ENCODE assay signal across 1 cellular context in genomic region chr2:112814278-112814677, GRCh38.
A peak's percentile ranks its signal among the peaks of the same experiment; 100 is the strongest.
TF ChIP-seq lines count a peak whose summit lies in the region.

No MANE protein-coding gene starts in this region.

TF ChIP-seq in HepG2, 621 proteins besides CTCF, POLR2A, EP300 and RAD21 (continues in another document):
- TF ChIP-seq DNMT3B (CRISPR knock-in tag; conservative IDR thresholded peaks at IDR 0.05) (no peak), BCL6 (CRISPR knock-in tag; IDR thresholded peaks at IDR 0.05) (peak; percentile 34; the same call in 1 of the 2 replicates), PHF5A (CRISPR knock-in tag; IDR thresholded peaks at IDR 0.05; ENCODE audit: low read depth, unreplicated experiment) (no peak), BHLHE40 (IDR thresholded peaks at IDR 0.05; ENCODE audit: low read length) (no peak), CBX1 (IDR thresholded peaks at IDR 0.05; ENCODE audit: low read depth) (no peak), ZNF614 (CRISPR knock-in tag; IDR thresholded peaks at IDR 0.05; ENCODE audit: borderline replicate concordance) (no peak), PPARG (CRISPR knock-in tag; conservative IDR thresholded peaks at IDR 0.05) (0 out of 2 replicates have a peak, but pooled peaks have one; percentile 8), ZNF530 (CRISPR knock-in tag; IDR thresholded peaks at IDR 0.05; ENCODE audit: low read depth) (no peak), POLR2AphosphoS2 (IDR thresholded peaks at IDR 0.05; ENCODE audit: low read depth, low read length) (no peak), PAXIP1 (CRISPR knock-in tag; conservative IDR thresholded peaks at IDR 0.05) (peak; percentile 54), RXRB (CRISPR knock-in tag; IDR thresholded peaks at IDR 0.05; ENCODE audit: borderline replicate concordance) (peak; percentile 43; the same call in 1 of the 2 replicates), FOXA3 (CRISPR knock-in tag; IDR thresholded peaks at IDR 0.05) (no peak), SNRNP70 (IDR thresholded peaks at IDR 0.05; ENCODE audit: low read depth, low read length) (no peak), SALL1 (CRISPR knock-in tag; IDR thresholded peaks at IDR 0.05) (peak; percentile 65), ZBTB43 (CRISPR knock-in tag; conservative IDR thresholded peaks at IDR 0.05) (no peak), HMG20A (CRISPR knock-in tag; IDR thresholded peaks at IDR 0.05; ENCODE audit: borderline replicate concordance) (peak; percentile 50; the same call in 1 of the 2 replicates), ZNF326 (CRISPR knock-in tag; IDR thresholded peaks at IDR 0.05; ENCODE audit: borderline replicate concordance) (no peak), HNF4A (CRISPR knock-in tag; IDR thresholded peaks at IDR 0.05) (peak; percentile 52; the same call in 1 of the 2 replicates), POGZ (CRISPR knock-in tag; IDR thresholded peaks at IDR 0.05) (no peak), PRDM10 (CRISPR knock-in tag; IDR thresholded peaks at IDR 0.05; ENCODE audit: low read depth) (0 out of 2 replicates have a peak, but pooled peaks have one; percentile 48), ZNF709 (CRISPR knock-in tag; IDR thresholded peaks at IDR 0.05) (0 out of 2 replicates have a peak, but pooled peaks have one; percentile 44), AHR (CRISPR knock-in tag; IDR thresholded peaks at IDR 0.05) (no peak), ZBTB7A (CRISPR knock-in tag; IDR thresholded peaks at IDR 0.05) (no peak), LCORL (IDR thresholded peaks at IDR 0.05) (no peak), LCORL (CRISPR knock-in tag; IDR thresholded peaks at IDR 0.05) (peak; percentile 60), ZMYM4 (CRISPR knock-in tag; IDR thresholded peaks at IDR 0.05) (0 out of 2 replicates have a peak, but pooled peaks have one; percentile 7), ZNF580 (CRISPR knock-in tag; IDR thresholded peaks at IDR 0.05; ENCODE audit: borderline replicate concordance, low read depth) (peak; percentile 43; the same call in 1 of the 2 replicates), NCOA5 (CRISPR knock-in tag; IDR thresholded peaks at IDR 0.05) (no peak), MED1 (CRISPR knock-in tag; IDR thresholded peaks at IDR 0.05) (0 out of 2 replicates have a peak, but pooled peaks have one; percentile 23), HDAC2 (CRISPR knock-in tag; IDR thresholded peaks at IDR 0.05) (peak; percentile 25; the same call in 1 of the 2 replicates), SSRP1 (CRISPR knock-in tag; IDR thresholded peaks at IDR 0.05) (no peak), ZNF180 (CRISPR knock-in tag; IDR thresholded peaks at IDR 0.05; ENCODE audit: borderline replicate concordance, low read depth) (no peak), THAP8 (CRISPR knock-in tag; IDR thresholded peaks at IDR 0.05; ENCODE audit: borderline replicate concordance) (0 out of 2 replicates have a peak, but pooled peaks have one; percentile 70), KAT2B (IDR thresholded peaks at IDR 0.05; ENCODE audit: borderline replicate concordance, low read depth, low read length) (no peak), NFYC (CRISPR knock-in tag; IDR thresholded peaks at IDR 0.05) (no peak), ZNF142 (CRISPR knock-in tag; IDR thresholded peaks at IDR 0.05) (no peak), SP1 (IDR thresholded peaks at IDR 0.05) (no peak), SP1 (CRISPR knock-in tag; IDR thresholded peaks at IDR 0.05) (no peak), SOX6 (IDR thresholded peaks at IDR 0.05) (no peak), SOX6 (CRISPR knock-in tag; IDR thresholded peaks at IDR 0.05) (peak; percentile 32; the same call in 1 of the 2 replicates), ARID5B (CRISPR knock-in tag; IDR thresholded peaks at IDR 0.05) (peak; percentile 39; the same call in 1 of the 2 replicates), ZNF20 (CRISPR knock-in tag; IDR thresholded peaks at IDR 0.05) (no peak), RFXANK (CRISPR knock-in tag; IDR thresholded peaks at IDR 0.05) (0 out of 2 replicates have a peak, but pooled peaks have one; percentile 40), ZSCAN20 (CRISPR knock-in tag; IDR thresholded peaks at IDR 0.05; ENCODE audit: borderline replicate concordance) (no peak), ZNF550 (CRISPR knock-in tag; IDR thresholded peaks at IDR 0.05; ENCODE audit: borderline replicate concordance) (no peak)
